23 cellular contexts compared by ENCODE assay signal in the genomic region with DNA sequence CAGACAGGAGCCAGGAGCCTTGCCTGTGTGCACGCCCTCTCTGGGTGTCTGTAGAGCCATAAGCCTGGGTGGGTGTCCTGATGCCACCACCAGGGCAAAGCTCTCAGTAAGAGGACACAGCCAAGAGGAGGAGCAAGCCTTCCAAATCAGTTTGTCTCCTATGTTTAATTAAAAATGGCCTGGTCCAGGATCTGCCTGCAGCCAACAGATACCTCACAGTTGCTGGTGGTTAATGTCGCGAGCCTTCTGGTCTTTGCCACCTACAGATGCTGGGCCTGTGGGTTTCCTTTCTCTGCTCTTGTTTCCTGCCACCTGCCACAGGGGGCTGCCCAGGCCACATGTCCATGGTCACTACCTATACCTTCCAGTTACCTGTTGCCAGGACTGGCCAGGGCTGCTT. TPM values are rescaled to one million over a fixed set of nuclear protein-coding genes. Genes with fewer than 3 reads are reported as not detected.
DNase-seq lines count a peak whose midpoint lies in the region; ATAC-seq lines count a peak whose summit lies in the region.
"Had no signal": no experiment of that assay in that cellular context is flagged by ENCODE, and none has a peak within 500 bp of the region (broad histone marks: within the 10 kb centered on the region; RNA-seq: fewer than 3 reads in every experiment).

No MANE protein-coding gene starts in this region.

- DNase-seq in Right ventricle myocardium inferior (ENCODE audit: missing footprints) = no peak
- no peak for DNase-seq in cardiac septum (ENCODE audit: low spot score)
- peak; percentile 19 for DNase-seq in RPMI8226
- DNase-seq in left ventricle myocardium superior = peak; percentile 31
- DNase-seq in NCI-H2107 (lab: John Stamatoyannopoulos, UW) = no peak
- no peak for DNase-seq in activated T-helper 2 cell treated with anti-CD3 and anti-CD28 coated beads, Interferon-gamma antibody, Interleukin-2, Interleukin-4, amounts not matched to agents 10 μg/mL and 5 μg/mL and 100 μg/mL, durations not matched to agents 14 hours and 24 hours and 36 hours (ENCODE audit: low spot score)
- DNase-seq in left lobe of liver (ENCODE audit: low spot score) = no peak
- DNase-seq: activated CD4-positive, alpha-beta T cell treated with anti-CD3 and anti-CD28 coated beads, Interleukin-2, amount 10 ng/mL, durations not matched to agents 24 days and 14 days; activated gamma-delta T cell treated with Interleukin-2 at 50 U/mL for 16 hours; activated T-cell treated with anti-CD3 and anti-CD28 coated beads, Interleukin-2, amount 50 U/mL, for 4 hours; CD4-positive, alpha-beta memory T cell; cerebellar nuclear complex; foreskin fibroblast; kidney glomerular epithelial cell; NCI-H1417; NCI-H226; pancreas; stomach; T1000; thyroid gland had no signal

- peaks cover 80% of the 10 kb centered on the region for H3K4me1 Mint-ChIP-seq in stimulated activated memory B cell treated with anti-CD40 and anti-IgM and Interleukin-4, amounts not matched to agents 10 μg/mL and 1 μg/mL and 100 μg/mL, for 72 hours
- H3K4me1 Mint-ChIP-seq in activated T-helper 2 cell treated with anti-CD3 and anti-CD28 coated beads, Interferon-gamma antibody, Interleukin-2, Interleukin-4, amounts not matched to agents 10 μg/mL and 5 μg/mL and 100 μg/mL, durations not matched to agents 14 hours and 24 hours and 36 hours (ENCODE audit: low read depth) = peaks cover 6% of the 10 kb centered on the region
- H3K4me1 Mint-ChIP-seq: activated CD4-positive, alpha-beta T cell treated with anti-CD3 and anti-CD28 coated beads, Interleukin-2, amount 10 ng/mL, durations not matched to agents 24 days and 14 days had no signal

- intact Hi-C loops in Right ventricle myocardium inferior (cut with DNase I) = no loop called here
- intact Hi-C loops in cardiac septum (cut with DNase I) = no loop called here
- intact Hi-C loops in left ventricle myocardium superior (cut with micrococcal nuclease) = no loop called here
- intact Hi-C loops in activated T-helper 2 cell treated with anti-CD3 and anti-CD28 coated beads, Interferon-gamma antibody, Interleukin-2, Interleukin-4, amounts not matched to agents 10 μg/mL and 5 μg/mL and 100 μg/mL, durations not matched to agents 14 hours and 24 hours and 36 hours (cut with micrococcal nuclease) = no loop called here

- ATAC-seq in Right ventricle myocardium inferior (peak; percentile 67), left ventricle myocardium superior (peak; percentile 87), left lobe of liver (no peak)
- ATAC-seq in stimulated activated memory B cell treated with anti-CD40 and anti-IgM and Interleukin-4, amounts not matched to agents 10 μg/mL and 1 μg/mL and 100 μg/mL, for 72 hours = no peak
- ATAC-seq: activated T-cell treated with anti-CD3 and anti-CD28 coated beads, Interleukin-2, amount 50 U/mL, for 4 hours; pancreas had no signal

- no peaks in the 10 kb centered on the region for H3K27me3 Mint-ChIP-seq in stimulated activated memory B cell treated with anti-CD40 and anti-IgM and Interleukin-4, amounts not matched to agents 10 μg/mL and 1 μg/mL and 100 μg/mL, for 72 hours
- H3K27me3 Mint-ChIP-seq in activated T-helper 2 cell treated with anti-CD3 and anti-CD28 coated beads, Interferon-gamma antibody, Interleukin-2, Interleukin-4, amounts not matched to agents 10 μg/mL and 5 μg/mL and 100 μg/mL, durations not matched to agents 14 hours and 24 hours and 36 hours (ENCODE audit: low read depth) = peaks cover 22% of the 10 kb centered on the region

- no peak overlapping the region for H3K4me3 Mint-ChIP-seq in stimulated activated memory B cell treated with anti-CD40 and anti-IgM and Interleukin-4, amounts not matched to agents 10 μg/mL and 1 μg/mL and 100 μg/mL, for 72 hours
- no peak overlapping the region for H3K4me3 Mint-ChIP-seq in activated T-helper 2 cell treated with anti-CD3 and anti-CD28 coated beads, Interferon-gamma antibody, Interleukin-2, Interleukin-4, amounts not matched to agents 10 μg/mL and 5 μg/mL and 100 μg/mL, durations not matched to agents 14 hours and 24 hours and 36 hours (ENCODE audit: low read depth)
- H3K4me3 Mint-ChIP-seq: activated CD4-positive, alpha-beta T cell treated with anti-CD3 and anti-CD28 coated beads, Interleukin-2, amount 10 ng/mL, durations not matched to agents 24 days and 14 days; activated T-cell treated with anti-CD3 and anti-CD28 coated beads, Interleukin-2, amount 50 U/mL, for 4 hours; CD4-positive, alpha-beta memory T cell had no signal

- peak overlapping the region; percentile 78 for H3K27ac Mint-ChIP-seq in stimulated activated memory B cell treated with anti-CD40 and anti-IgM and Interleukin-4, amounts not matched to agents 10 μg/mL and 1 μg/mL and 100 μg/mL, for 72 hours
- no peak overlapping the region for H3K27ac Mint-ChIP-seq in activated T-helper 2 cell treated with anti-CD3 and anti-CD28 coated beads, Interferon-gamma antibody, Interleukin-2, Interleukin-4, amounts not matched to agents 10 μg/mL and 5 μg/mL and 100 μg/mL, durations not matched to agents 14 hours and 24 hours and 36 hours
- H3K27ac Mint-ChIP-seq: activated CD4-positive, alpha-beta T cell treated with anti-CD3 and anti-CD28 coated beads, Interleukin-2, amount 10 ng/mL, durations not matched to agents 24 days and 14 days had no signal

- H3K36me3 Mint-ChIP-seq in stimulated activated memory B cell treated with anti-CD40 and anti-IgM and Interleukin-4, amounts not matched to agents 10 μg/mL and 1 μg/mL and 100 μg/mL, for 72 hours = peaks cover 59% of the 10 kb centered on the region
- no peaks in the 10 kb centered on the region for H3K36me3 Mint-ChIP-seq in activated T-helper 2 cell treated with anti-CD3 and anti-CD28 coated beads, Interferon-gamma antibody, Interleukin-2, Interleukin-4, amounts not matched to agents 10 μg/mL and 5 μg/mL and 100 μg/mL, durations not matched to agents 14 hours and 24 hours and 36 hours (ENCODE audit: low read depth)
- H3K36me3 Mint-ChIP-seq: CD4-positive, alpha-beta memory T cell had no signal

- H3K9me3 Mint-ChIP-seq in stimulated activated memory B cell treated with anti-CD40 and anti-IgM and Interleukin-4, amounts not matched to agents 10 μg/mL and 1 μg/mL and 100 μg/mL, for 72 hours = no peaks in the 10 kb centered on the region
- no peaks in the 10 kb centered on the region for H3K9me3 Mint-ChIP-seq in activated T-helper 2 cell treated with anti-CD3 and anti-CD28 coated beads, Interferon-gamma antibody, Interleukin-2, Interleukin-4, amounts not matched to agents 10 μg/mL and 5 μg/mL and 100 μg/mL, durations not matched to agents 14 hours and 24 hours and 36 hours
- H3K9me3 Mint-ChIP-seq: activated CD4-positive, alpha-beta T cell treated with anti-CD3 and anti-CD28 coated beads, Interleukin-2, amount 10 ng/mL, durations not matched to agents 24 days and 14 days; activated T-cell treated with anti-CD3 and anti-CD28 coated beads, Interleukin-2, amount 50 U/mL, for 4 hours; CD4-positive, alpha-beta memory T cell had no signal

RNA-seq across cellular contexts. Expression of a gene that starts 56.9 kb away (rescaled TPM):
- total RNA-seq in Right ventricle myocardium inferior (4.2 TPM), cardiac septum (4.7 TPM), left ventricle myocardium superior (5.1 TPM), left lobe of liver (3.2 TPM)
- 0.23 and 0.80 TPM in 2 replicates for total RNA-seq in activated T-helper 2 cell treated with anti-CD3 and anti-CD28 coated beads, Interferon-gamma antibody, Interleukin-2, Interleukin-4, amounts not matched to agents 10 μg/mL and 5 μg/mL and 100 μg/mL, durations not matched to agents 14 hours and 24 hours and 36 hours
- total RNA-seq: lung microvascular endothelial cell, RPMI7951 had no signal

Comparison
In these comparisons a context has a peak if more than half of its experiments do, and no peak if none do; other contexts are left out.
1. DNase-seq: peak in RPMI8226 (single experiment) and left ventricle myocardium superior (single experiment); none in Right ventricle myocardium inferior (single experiment), cardiac septum (single experiment), NCI-H2107 (single experiment), activated T-helper 2 cell treated with anti-CD3 and anti-CD28 coated beads, Interferon-gamma antibody, Interleukin-2, Interleukin-4, amounts not matched to agents 10 μg/mL and 5 μg/mL and 100 μg/mL, durations not matched to agents 14 hours and 24 hours and 36 hours (single experiment) and left lobe of liver (single experiment).
2. ATAC-seq: peak in Right ventricle myocardium inferior (single experiment) and left ventricle myocardium superior (single experiment); none in stimulated activated memory B cell treated with anti-CD40 and anti-IgM and Interleukin-4, amounts not matched to agents 10 μg/mL and 1 μg/mL and 100 μg/mL, for 72 hours (single experiment) and left lobe of liver (single experiment).